In the genomic region with DNA sequence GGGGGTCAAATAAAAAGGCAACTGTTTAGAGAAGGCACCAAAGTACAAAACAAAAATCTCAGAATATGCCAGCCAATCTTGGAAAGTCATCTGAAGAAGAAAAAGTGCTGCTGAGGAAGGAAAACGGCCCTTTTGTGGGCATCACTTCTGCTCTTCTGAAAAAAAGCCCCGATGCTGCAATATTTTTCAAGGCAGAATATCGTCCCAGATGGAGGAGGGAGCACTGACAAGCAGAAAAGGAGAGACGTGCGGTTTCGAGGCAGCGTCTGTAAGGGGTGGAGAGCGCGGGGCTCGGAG, we compare ENCODE assay signal across 8 cellular contexts. TPM values are rescaled to one million over a fixed set of nuclear protein-coding genes. Genes with fewer than 3 reads are reported as not detected.
DNase-seq lines count a peak whose midpoint lies in the region; ATAC-seq and TF ChIP-seq lines count a peak whose summit lies in the region.

No MANE protein-coding gene starts in this region.

- peak overlapping the region; percentile 62; the same call in 1 of the 2 replicates for H3K9ac ChIP-seq in SU-DHL-6 (ENCODE audit: low read length)

- no peaks in the 10 kb centered on the region for H3K9me3 ChIP-seq in SU-DHL-6 (ENCODE audit: insufficient read depth, low read length)

- H3K4me2 ChIP-seq in SU-DHL-6 (ENCODE audit: low read depth, low read length, poor library complexity, severe bottlenecking): peak overlapping the region; percentile 45

- peaks cover 0 to 2% of the 10 kb centered on the region in 2 donors for H3K36me3 Mint-ChIP-seq in stimulated activated naive B cell treated with anti-CD40 and anti-IgM and Interleukin-4, amounts not matched to agents 10 μg/mL and 1 μg/mL and 100 μg/mL, for 72 hours

- intact Hi-C loops in left ventricle myocardium superior (cut with micrococcal nuclease): no loop called here

- peak overlapping the region; percentile 93 for H2AFZ ChIP-seq in ACC112 (ENCODE audit: low read length, unreplicated experiment)
- H2AFZ ChIP-seq in SU-DHL-6 (ENCODE audit: low read depth, low read length, severe bottlenecking): peak overlapping the region; percentile 14

- H3K4me3 ChIP-seq in ACC112 (ENCODE audit: low read depth, low read length) (peak overlapping the region; percentile 87), SU-DHL-6 (ENCODE audit: insufficient read depth, low read length, poor library complexity, severe bottlenecking) (peak overlapping the region; percentile 53)

- H3K4me3 Mint-ChIP-seq in stimulated activated naive B cell treated with anti-CD40 and anti-IgM and Interleukin-4, amounts not matched to agents 10 μg/mL and 1 μg/mL and 100 μg/mL, for 72 hours: peak overlapping the region; percentile 78 to 81

- H3K27me3 ChIP-seq in ACC112 (ENCODE audit: insufficient read depth, low read length) (peaks cover 41% of the 10 kb centered on the region), SU-DHL-6 (ENCODE audit: low read length) (no peaks in the 10 kb centered on the region)

- no peaks in the 10 kb centered on the region for H4K20me1 ChIP-seq in SU-DHL-6 (ENCODE audit: low read depth, low read length)

- peak; percentile 10 for ATAC-seq in GM21390 (IDR thresholded peaks at IDR 0.05; ENCODE audit: unreplicated experiment)
- ATAC-seq in left ventricle myocardium superior: peak; percentile 17
- no peak for ATAC-seq in stimulated activated naive B cell treated with anti-CD40 and anti-IgM and Interleukin-4, amounts not matched to agents 10 μg/mL and 1 μg/mL and 100 μg/mL, for 72 hours (replicated peaks)

- peaks cover 4 to 16% of the 10 kb centered on the region in 2 donors for H3K4me1 Mint-ChIP-seq in stimulated activated naive B cell treated with anti-CD40 and anti-IgM and Interleukin-4, amounts not matched to agents 10 μg/mL and 1 μg/mL and 100 μg/mL, for 72 hours

- H3K36me3 ChIP-seq in ACC112 (ENCODE audit: insufficient read depth, low read length): no peaks in the 10 kb centered on the region
- no peaks in the 10 kb centered on the region for H3K36me3 ChIP-seq in SU-DHL-6 (ENCODE audit: low read length)

- no peaks in the 10 kb centered on the region for H3K4me1 ChIP-seq in ACC112 (ENCODE audit: control insufficient read depth, insufficient read depth, low read length, unreplicated experiment)

- H3K27ac ChIP-seq in ACC112 (ENCODE audit: low read depth, low read length) (no peak overlapping the region), SU-DHL-6 (ENCODE audit: low read depth, low read length) (no peak overlapping the region)

- peaks cover 20 to 52% of the 10 kb centered on the region in 2 donors for H3K27me3 Mint-ChIP-seq in stimulated activated naive B cell treated with anti-CD40 and anti-IgM and Interleukin-4, amounts not matched to agents 10 μg/mL and 1 μg/mL and 100 μg/mL, for 72 hours

- H3K9me2 ChIP-seq in SU-DHL-6 (replicated peaks; ENCODE audit: insufficient read depth, low read length): no peaks in the 10 kb centered on the region

- H3K79me2 ChIP-seq in ACC112 (ENCODE audit: control insufficient read depth, insufficient read depth, low read length, unreplicated experiment) (no peaks in the 10 kb centered on the region), SU-DHL-6 (ENCODE audit: insufficient read depth, low read length) (no peaks in the 10 kb centered on the region)

- no peak for TF ChIP-seq CTCF in SU-DHL-6 (IDR thresholded peaks at IDR 0.05; ENCODE audit: insufficient read depth, low read length, poor library complexity, severe bottlenecking)

- DNase-seq in left ventricle myocardium superior: no peak
- DNase-seq in stimulated activated naive B cell treated with anti-CD40 and anti-IgM and Interleukin-4, amounts not matched to agents 10 μg/mL and 1 μg/mL and 100 μg/mL, for 72 hours: no peak
- DNase-seq in inferior parietal cortex (ENCODE audit: extremely low spot score): no peak
- DNase-seq in NCI-H1417 (lab: John Stamatoyannopoulos, UW): no peak
- no peak for DNase-seq in GF-D8 (lab: John Stamatoyannopoulos, UW)

- peaks cover 7% of the 10 kb centered on the region; the same call in 1 of the 2 replicates for H3F3A ChIP-seq in SU-DHL-6 (ENCODE audit: insufficient read depth)

- H3K27ac Mint-ChIP-seq in stimulated activated naive B cell treated with anti-CD40 and anti-IgM and Interleukin-4, amounts not matched to agents 10 μg/mL and 1 μg/mL and 100 μg/mL, for 72 hours: no peak overlapping the region

- H3K9me3 Mint-ChIP-seq in stimulated activated naive B cell treated with anti-CD40 and anti-IgM and Interleukin-4, amounts not matched to agents 10 μg/mL and 1 μg/mL and 100 μg/mL, for 72 hours: peaks cover 6 to 8% of the 10 kb centered on the region in 2 donors

RNA-seq across cellular contexts. Expression of a gene that starts 1.0 kb away (rescaled TPM):
- total RNA-seq in left ventricle myocardium superior: 1.6 TPM

Comparison
In these comparisons a context has a peak if more than half of its experiments do, and no peak if none do; other contexts are left out.
1. ATAC-seq: peak in GM21390 (single experiment) and left ventricle myocardium superior (single experiment); none in stimulated activated naive B cell treated with anti-CD40 and anti-IgM and Interleukin-4, amounts not matched to agents 10 μg/mL and 1 μg/mL and 100 μg/mL, for 72 hours (0 of 2).